In the genomic region with DNA sequence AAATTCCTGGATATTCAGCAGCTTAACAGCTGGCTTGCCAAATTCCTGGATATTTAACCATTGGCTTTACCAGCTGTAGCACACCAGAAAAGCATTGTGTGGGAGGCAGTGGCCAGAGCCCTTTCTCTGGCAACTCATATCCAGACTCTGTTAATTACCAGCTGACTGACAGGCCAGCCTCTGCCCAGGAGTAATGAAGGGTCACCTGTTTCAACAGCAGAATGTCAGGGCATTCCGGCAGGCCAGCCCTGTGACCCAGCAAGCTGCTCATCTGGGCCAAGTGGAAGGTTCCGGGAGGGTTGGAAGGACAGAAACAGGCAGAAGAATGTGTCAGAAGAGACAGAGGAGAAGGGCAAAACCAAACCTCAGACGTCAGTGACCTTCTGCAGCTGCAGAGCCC, we compare ENCODE assay signal across 22 cellular contexts. TPM values are rescaled to one million over a fixed set of nuclear protein-coding genes. Genes with fewer than 3 reads are reported as not detected.
"Had no signal": no experiment of that assay in that cellular context is flagged by ENCODE, and none has a peak within 500 bp of the region (broad histone marks: within the 10 kb centered on the region; RNA-seq: fewer than 3 reads in every experiment).

No MANE protein-coding gene starts in this region.

- H3K4me3 ChIP-seq: MG63, SJSA1, SK-N-MC had no signal

- H3K27ac ChIP-seq: SJSA1, SK-N-MC had no signal

- H3K36me3 ChIP-seq: MG63, SJSA1 had no signal

- DNase-seq: IMR-90; Karpas-422; KG1; MG63; NCI-H1092; NCI-H1105 treated with DMSO at 0.1 percent for 48 hours; NCI-H1417 treated with DMSO at 0.1 percent for 48 hours; NCI-H146; NCI-H1694 treated with DMSO at 0.1 percent for 48 hours; NCI-H1930; NCI-H2081; NCI-H2107; NCI-H2227 treated with DMSO at 0.1 percent for 48 hours; NCI-H524; NCI-H526 treated with DMSO at 0.1 percent for 48 hours; NCI-H748 treated with DMSO at 0.1 percent for 48 hours; NK-92 treated with Interleukin-12 subunit alpha and Interleukin-12 subunit beta, amount 100 ng/mL, for 24 hours; PC-3; SIG-M5 had no signal

- H3K9me3 ChIP-seq: MG63, SJSA1 had no signal

RNA-seq across cellular contexts. Expression of gene KIRREL1, which starts 35.2 kb away (rescaled TPM):
- total RNA-seq: OCI-LY7 had no signal
